In genomic region chr15:94451461-94451860, GRCh38 we compare ENCODE assay signal across 14 cellular contexts.
"Had no signal": no experiment of that assay in that cellular context is flagged by ENCODE, and none has a peak within 500 bp of the region (broad histone marks: within the 10 kb centered on the region; RNA-seq: fewer than 3 reads in every experiment).

No MANE protein-coding gene starts in this region.

- H3K4me3 ChIP-seq: ovary, stomach, testis had no signal

- DNase-seq: activated B cell treated with CpG ODN at 0.5 μM for 24 hours; activated CD4-positive, alpha-beta T cell treated with anti-CD3 and anti-CD28 coated beads for 48 hours; activated CD8-positive, alpha-beta T cell treated with anti-CD3 and anti-CD28 coated beads for 36 hours; activated gamma-delta T cell treated with Interleukin-2 at 50 U/mL for 16 hours; brain microvascular endothelial cell; erythroblast; ovary; stimulated activated CD4-positive, alpha-beta T cell treated with anti-CD3 and anti-CD28 coated beads, Interleukin-2, amount 100 ng/mL, for 24 hours; stomach; T-helper 2 cell; testis had no signal

- H3K4me3 Mint-ChIP-seq: activated B cell treated with CpG ODN at 0.5 μM for 24 hours; activated CD8-positive, alpha-beta T cell treated with anti-CD3 and anti-CD28 coated beads for 36 hours; activated naive CD8-positive, alpha-beta T cell; mesothelial cell of epicardium had no signal

- H3K4me1 Mint-ChIP-seq: activated B cell treated with CpG ODN at 0.5 μM for 24 hours had no signal

- H3K4me1 ChIP-seq: stomach, testis had no signal

- H3K27me3 ChIP-seq: brain microvascular endothelial cell, ovary, stomach, testis had no signal

- H3K36me3 ChIP-seq: brain microvascular endothelial cell, ovary, stomach had no signal

- ATAC-seq: activated CD8-positive, alpha-beta T cell treated with anti-CD3 and anti-CD28 coated beads for 36 hours; sciatic nerve had no signal

- H3K27me3 Mint-ChIP-seq: activated B cell treated with CpG ODN at 0.5 μM for 24 hours; activated CD8-positive, alpha-beta T cell treated with anti-CD3 and anti-CD28 coated beads for 36 hours; activated naive CD8-positive, alpha-beta T cell had no signal

- H3K9me3 Mint-ChIP-seq: activated B cell treated with CpG ODN at 0.5 μM for 24 hours; activated CD8-positive, alpha-beta T cell treated with anti-CD3 and anti-CD28 coated beads for 36 hours had no signal

- H3K27ac ChIP-seq: brain microvascular endothelial cell, ovary, stomach, testis had no signal

- H3K27ac Mint-ChIP-seq: activated B cell treated with CpG ODN at 0.5 μM for 24 hours; activated CD8-positive, alpha-beta T cell treated with anti-CD3 and anti-CD28 coated beads for 36 hours; activated naive CD8-positive, alpha-beta T cell; mesothelial cell of epicardium had no signal

- H3K9me3 ChIP-seq: ovary, stomach, testis had no signal
